Comparison of ENCODE assay signal across 10 cellular contexts in genomic region chr3:177410734-177411133, GRCh38.
DNase-seq lines count a peak whose midpoint lies in the region; ATAC-seq, FAIRE-seq and TF ChIP-seq lines count a peak whose summit lies in the region.
"Had no signal": no experiment of that assay in that cellular context is flagged by ENCODE, and none has a peak within 500 bp of the region (broad histone marks: within the 10 kb centered on the region; RNA-seq: fewer than 3 reads in every experiment).

No MANE protein-coding gene starts in this region.

- no peak for DNase-seq in activated CD4-positive, alpha-beta T cell treated with anti-CD3 and anti-CD28 coated beads, Interleukin-2, amount 10 ng/mL, durations not matched to agents 24 days and 14 days
- DNase-seq in activated CD4-positive, alpha-beta T cell treated with anti-CD3 and anti-CD28 coated beads, Interleukin-2, amount 50 U/mL, for 4 hours, result no peak
- DNase-seq in NCI-H146 treated with DMSO at 0.1 percent for 48 hours (lab: John Stamatoyannopoulos, UW; ENCODE audit: unreplicated experiment) (peak; percentile 100), SJCRH30 (peak; percentile 18 to 37), small intestine (peak; percentile 26), GM12892 (ENCODE audit: insufficient read length) (no peak)
- no peak for DNase-seq in activated CD8-positive, alpha-beta memory T cell treated with anti-CD3 and anti-CD28 coated beads for 24 hours

- H3K4me3 ChIP-seq in SJCRH30 (no peak overlapping the region), small intestine (ENCODE audit: low read depth in 1 of 2, low read length in 2 of 2) (no peak overlapping the region)
- H3K4me3 ChIP-seq: upper lobe of left lung had no signal

- H3K27me3 ChIP-seq in SJCRH30 (no peaks in the 10 kb centered on the region), small intestine (ENCODE audit: control insufficient read depth in 2 of 2, insufficient read depth in 2 of 2, low read length in 2 of 2) (no peaks in the 10 kb centered on the region)
- H3K27me3 ChIP-seq: upper lobe of left lung had no signal

- H3K4me1 ChIP-seq in SJCRH30 (no peaks in the 10 kb centered on the region), small intestine (ENCODE audit: control insufficient read depth in 2 of 2, insufficient read depth in 1 of 2, low read depth in 1 of 2, low read length in 1 of 2) (no peaks in the 10 kb centered on the region)

- no peak for ATAC-seq in activated CD4-positive, CD25-positive, alpha-beta regulatory T cell treated with anti-CD3 and anti-CD28 coated beads, Interleukin-2, amount 50 U/mL, for 24 hours

- peaks cover 6% of the 10 kb centered on the region for H3K9me3 Mint-ChIP-seq in activated CD4-positive, alpha-beta T cell treated with anti-CD3 and anti-CD28 coated beads, Interleukin-2, amount 10 ng/mL, durations not matched to agents 24 days and 14 days

- no peak for TF ChIP-seq POLR2A in GM12892 (IDR thresholded peaks at IDR 0.05; ENCODE audit: low read depth, low read length)

- 15 to 37% (median 19%) methylated on average over 4 of the region's 4 CpGs for WGBS in small intestine, 3 donors

- H3K36me3 ChIP-seq in SJCRH30, result no peaks in the 10 kb centered on the region
- H3K36me3 ChIP-seq in small intestine (ENCODE audit: control insufficient read depth in 2 of 2, insufficient read depth in 2 of 2, low read length in 2 of 2), result no peaks in the 10 kb centered on the region
- H3K36me3 ChIP-seq: upper lobe of left lung had no signal

- H3K4me3 Mint-ChIP-seq in activated CD4-positive, alpha-beta T cell treated with anti-CD3 and anti-CD28 coated beads, Interleukin-2, amount 10 ng/mL, durations not matched to agents 24 days and 14 days, result no peak overlapping the region

- FAIRE-seq in small intestine (lab: Jason Lieb, UNC) (no peak), GM12892 (lab: Jason Lieb, UNC) (no peak)
- FAIRE-seq: bronchial epithelial cell had no signal

- H3K27ac ChIP-seq in SJCRH30 (no peak overlapping the region), small intestine (ENCODE audit: low read depth in 1 of 2, low read length in 1 of 2) (no peak overlapping the region)
- H3K27ac ChIP-seq: upper lobe of left lung had no signal

- H3K36me3 Mint-ChIP-seq in activated CD4-positive, alpha-beta T cell treated with anti-CD3 and anti-CD28 coated beads, Interleukin-2, amount 10 ng/mL, durations not matched to agents 24 days and 14 days (ENCODE audit: low read depth), result no peaks in the 10 kb centered on the region

- peak overlapping the region; percentile 30 for H3K27ac Mint-ChIP-seq in activated CD4-positive, alpha-beta T cell treated with anti-CD3 and anti-CD28 coated beads, Interleukin-2, amount 10 ng/mL, durations not matched to agents 24 days and 14 days

- H3K4me1 Mint-ChIP-seq in activated CD4-positive, alpha-beta T cell treated with anti-CD3 and anti-CD28 coated beads, Interleukin-2, amount 10 ng/mL, durations not matched to agents 24 days and 14 days, result peaks cover 5% of the 10 kb centered on the region

- intact Hi-C loops in activated CD4-positive, alpha-beta T cell treated with anti-CD3 and anti-CD28 coated beads, Interleukin-2, amount 10 ng/mL, durations not matched to agents 24 days and 14 days (cut with micrococcal nuclease), result no loop called here

- peaks cover 3% of the 10 kb centered on the region for H3K27me3 Mint-ChIP-seq in activated CD4-positive, alpha-beta T cell treated with anti-CD3 and anti-CD28 coated beads, Interleukin-2, amount 10 ng/mL, durations not matched to agents 24 days and 14 days

- H3K9me3 ChIP-seq in SJCRH30 (replicated peaks) (no peaks in the 10 kb centered on the region), small intestine (ENCODE audit: control insufficient read depth, low read depth) (no peaks in the 10 kb centered on the region)
- H3K9me3 ChIP-seq: upper lobe of left lung had no signal

Comparison
In these comparisons a context has a peak if more than half of its experiments do, and no peak if none do; other contexts are left out.
1. DNase-seq: peak in NCI-H146 treated with DMSO at 0.1 percent for 48 hours (single experiment), SJCRH30 (2 of 2) and small intestine (single experiment); none in activated CD4-positive, alpha-beta T cell treated with anti-CD3 and anti-CD28 coated beads, Interleukin-2, amount 10 ng/mL, durations not matched to agents 24 days and 14 days (single experiment), activated CD4-positive, alpha-beta T cell treated with anti-CD3 and anti-CD28 coated beads, Interleukin-2, amount 50 U/mL, for 4 hours (0 of 2), GM12892 (single experiment) and activated CD8-positive, alpha-beta memory T cell treated with anti-CD3 and anti-CD28 coated beads for 24 hours (single experiment).